In the genomic region with DNA sequence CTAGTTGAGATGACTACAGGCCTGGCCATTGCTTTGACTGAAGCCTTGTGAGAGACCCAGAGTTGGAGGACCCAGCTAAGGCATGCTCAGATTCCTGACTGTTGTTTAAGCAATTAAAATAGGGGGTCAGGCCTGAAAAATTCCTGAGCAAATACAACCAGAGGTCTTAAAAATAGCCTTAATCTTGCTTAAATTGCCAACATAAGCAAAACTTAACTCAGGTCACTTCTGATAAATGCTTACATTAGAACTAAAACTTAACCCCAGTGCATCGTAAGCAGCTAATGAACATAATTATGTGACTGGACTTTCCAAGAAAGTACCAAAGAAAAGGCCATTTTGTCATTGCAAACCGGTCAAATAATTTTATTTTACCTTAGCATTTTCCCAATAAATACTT, we compare ENCODE assay signal across 3 cellular contexts.
TF ChIP-seq lines count a peak whose summit lies in the region.

No MANE protein-coding gene starts in this region.

TF ChIP-seq in HepG2, 621 proteins besides CTCF, POLR2A, EP300 and RAD21:
- TF ChIP-seq, protein P1, sequence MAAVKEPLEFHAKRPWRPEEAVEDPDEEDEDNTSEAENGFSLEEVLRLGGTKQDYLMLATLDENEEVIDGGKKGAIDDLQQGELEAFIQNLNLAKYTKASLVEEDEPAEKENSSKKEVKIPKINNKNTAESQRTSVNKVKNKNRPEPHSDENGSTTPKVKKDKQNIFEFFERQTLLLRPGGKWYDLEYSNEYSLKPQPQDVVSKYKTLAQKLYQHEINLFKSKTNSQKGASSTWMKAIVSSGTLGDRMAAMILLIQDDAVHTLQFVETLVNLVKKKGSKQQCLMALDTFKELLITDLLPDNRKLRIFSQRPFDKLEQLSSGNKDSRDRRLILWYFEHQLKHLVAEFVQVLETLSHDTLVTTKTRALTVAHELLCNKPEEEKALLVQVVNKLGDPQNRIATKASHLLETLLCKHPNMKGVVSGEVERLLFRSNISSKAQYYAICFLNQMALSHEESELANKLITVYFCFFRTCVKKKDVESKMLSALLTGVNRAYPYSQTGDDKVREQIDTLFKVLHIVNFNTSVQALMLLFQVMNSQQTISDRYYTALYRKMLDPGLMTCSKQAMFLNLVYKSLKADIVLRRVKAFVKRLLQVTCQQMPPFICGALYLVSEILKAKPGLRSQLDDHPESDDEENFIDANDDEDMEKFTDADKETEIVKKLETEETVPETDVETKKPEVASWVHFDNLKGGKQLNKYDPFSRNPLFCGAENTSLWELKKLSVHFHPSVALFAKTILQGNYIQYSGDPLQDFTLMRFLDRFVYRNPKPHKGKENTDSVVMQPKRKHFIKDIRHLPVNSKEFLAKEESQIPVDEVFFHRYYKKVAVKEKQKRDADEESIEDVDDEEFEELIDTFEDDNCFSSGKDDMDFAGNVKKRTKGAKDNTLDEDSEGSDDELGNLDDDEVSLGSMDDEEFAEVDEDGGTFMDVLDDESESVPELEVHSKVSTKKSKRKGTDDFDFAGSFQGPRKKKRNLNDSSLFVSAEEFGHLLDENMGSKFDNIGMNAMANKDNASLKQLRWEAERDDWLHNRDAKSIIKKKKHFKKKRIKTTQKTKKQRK (IDR thresholded peaks at IDR 0.05; ENCODE audit: low read length) = no peak
- TF ChIP-seq MAFF (IDR thresholded peaks at IDR 0.05; ENCODE audit: low read depth, low read length) = peak; percentile 65
- TF ChIP-seq ZNF841 (CRISPR knock-in tag; IDR thresholded peaks at IDR 0.05; ENCODE audit: borderline replicate concordance) = no peak
- TF ChIP-seq ZNF614 (CRISPR knock-in tag; IDR thresholded peaks at IDR 0.05; ENCODE audit: borderline replicate concordance) = no peak
- TF ChIP-seq ZNF891 (CRISPR knock-in tag; IDR thresholded peaks at IDR 0.05) = no peak
- no peak for TF ChIP-seq PRPF4 (IDR thresholded peaks at IDR 0.05; ENCODE audit: low read depth, low read length, poor library complexity, severe bottlenecking)
- TF ChIP-seq PLRG1 (conservative IDR thresholded peaks at IDR 0.05) = no peak
- TF ChIP-seq ZNF468 (CRISPR knock-in tag; IDR thresholded peaks at IDR 0.05) = no peak
- TF ChIP-seq, protein P2, sequence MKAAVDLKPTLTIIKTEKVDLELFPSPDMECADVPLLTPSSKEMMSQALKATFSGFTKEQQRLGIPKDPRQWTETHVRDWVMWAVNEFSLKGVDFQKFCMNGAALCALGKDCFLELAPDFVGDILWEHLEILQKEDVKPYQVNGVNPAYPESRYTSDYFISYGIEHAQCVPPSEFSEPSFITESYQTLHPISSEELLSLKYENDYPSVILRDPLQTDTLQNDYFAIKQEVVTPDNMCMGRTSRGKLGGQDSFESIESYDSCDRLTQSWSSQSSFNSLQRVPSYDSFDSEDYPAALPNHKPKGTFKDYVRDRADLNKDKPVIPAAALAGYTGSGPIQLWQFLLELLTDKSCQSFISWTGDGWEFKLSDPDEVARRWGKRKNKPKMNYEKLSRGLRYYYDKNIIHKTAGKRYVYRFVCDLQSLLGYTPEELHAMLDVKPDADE (CRISPR knock-in tag; IDR thresholded peaks at IDR 0.05) = no peak
- TF ChIP-seq MAFK (conservative IDR thresholded peaks at IDR 0.05 in 1 of 2, IDR thresholded peaks at IDR 0.05 in 1 of 2; ENCODE audit: low read length in 2 of 2) = peak; percentile 26 to 66; a peak in 2 of 4 replicates
- no peak for TF ChIP-seq FLYWCH1 (CRISPR knock-in tag; IDR thresholded peaks at IDR 0.05)
- TF ChIP-seq NCOA2 (CRISPR knock-in tag; IDR thresholded peaks at IDR 0.05) = no peak
- TF ChIP-seq ZNF713 (CRISPR knock-in tag; IDR thresholded peaks at IDR 0.05) = no peak
- TF ChIP-seq ARNT (IDR thresholded peaks at IDR 0.05) = no peak
- TF ChIP-seq, protein P3, sequence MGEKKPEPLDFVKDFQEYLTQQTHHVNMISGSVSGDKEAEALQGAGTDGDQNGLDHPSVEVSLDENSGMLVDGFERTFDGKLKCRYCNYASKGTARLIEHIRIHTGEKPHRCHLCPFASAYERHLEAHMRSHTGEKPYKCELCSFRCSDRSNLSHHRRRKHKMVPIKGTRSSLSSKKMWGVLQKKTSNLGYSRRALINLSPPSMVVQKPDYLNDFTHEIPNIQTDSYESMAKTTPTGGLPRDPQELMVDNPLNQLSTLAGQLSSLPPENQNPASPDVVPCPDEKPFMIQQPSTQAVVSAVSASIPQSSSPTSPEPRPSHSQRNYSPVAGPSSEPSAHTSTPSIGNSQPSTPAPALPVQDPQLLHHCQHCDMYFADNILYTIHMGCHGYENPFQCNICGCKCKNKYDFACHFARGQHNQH (CRISPR knock-in tag; IDR thresholded peaks at IDR 0.05) = no peak

TF ChIP-seq in A549, 52 proteins besides CTCF, POLR2A, EP300 and RAD21:
- peak; percentile 40 for TF ChIP-seq MAFK (IDR thresholded peaks at IDR 0.05; ENCODE audit: partially characterized antibody)
- TF ChIP-seq, protein P4, sequence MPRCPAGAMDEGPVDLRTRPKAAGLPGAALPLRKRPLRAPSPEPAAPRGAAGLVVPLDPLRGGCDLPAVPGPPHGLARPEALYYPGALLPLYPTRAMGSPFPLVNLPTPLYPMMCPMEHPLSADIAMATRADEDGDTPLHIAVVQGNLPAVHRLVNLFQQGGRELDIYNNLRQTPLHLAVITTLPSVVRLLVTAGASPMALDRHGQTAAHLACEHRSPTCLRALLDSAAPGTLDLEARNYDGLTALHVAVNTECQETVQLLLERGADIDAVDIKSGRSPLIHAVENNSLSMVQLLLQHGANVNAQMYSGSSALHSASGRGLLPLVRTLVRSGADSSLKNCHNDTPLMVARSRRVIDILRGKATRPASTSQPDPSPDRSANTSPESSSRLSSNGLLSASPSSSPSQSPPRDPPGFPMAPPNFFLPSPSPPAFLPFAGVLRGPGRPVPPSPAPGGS (IDR thresholded peaks at IDR 0.05) = no peak

TF ChIP-seq in IMR-90, 13 proteins besides CTCF, POLR2A, EP300 and RAD21:
- TF ChIP-seq MAFK (IDR thresholded peaks at IDR 0.05; ENCODE audit: low read depth, low read length) (peak; percentile 46; the same call in 1 of the 2 replicates), NFE2L2 (IDR thresholded peaks at IDR 0.05; ENCODE audit: low read depth, low read length) (no peak), BHLHE40 (IDR thresholded peaks at IDR 0.05; ENCODE audit: low read depth, low read length) (no peak)
